Comparison of ENCODE assay signal across 8 cellular contexts in the genomic region with DNA sequence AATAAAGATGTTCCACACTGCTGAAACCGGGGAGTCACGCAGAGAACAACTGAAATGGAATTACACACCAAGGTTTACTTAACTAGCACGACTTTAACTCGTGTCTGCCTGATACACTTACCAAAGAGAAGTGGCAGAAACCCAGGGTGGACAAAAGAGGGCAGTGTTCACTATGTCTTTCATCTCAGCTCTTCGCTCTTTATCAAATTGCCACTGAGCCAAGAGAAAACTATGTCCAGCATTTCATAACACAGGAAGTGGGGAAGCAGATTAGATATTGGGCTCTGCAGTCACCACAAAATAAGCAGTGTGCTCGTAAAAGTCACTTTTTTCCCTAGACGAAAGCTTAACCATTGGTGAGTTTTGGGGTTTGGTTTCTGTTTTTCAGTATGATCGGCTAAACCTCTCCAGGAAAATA.
DNase-seq lines count a peak whose midpoint lies in the region; ATAC-seq, FAIRE-seq and TF ChIP-seq lines count a peak whose summit lies in the region.

No MANE protein-coding gene starts in this region.

- no peaks in the 10 kb centered on the region for H3K9me3 ChIP-seq in muscle layer of duodenum (ENCODE audit: control insufficient read depth in 1 of 2, low read length in 2 of 2)
- no peaks in the 10 kb centered on the region for H3K9me3 ChIP-seq in CD8-positive, alpha-beta T cell (ENCODE audit: low read length)

- peak overlapping the region; percentile 22 for H3K4me3 ChIP-seq in AG09309 (ENCODE audit: control insufficient read depth, low read depth, low read length)
- peak overlapping the region; percentile 34 to 41 for H3K4me3 ChIP-seq in muscle layer of duodenum (ENCODE audit: low read depth in 1 of 2, low read length in 2 of 2)
- no peak overlapping the region for H3K4me3 ChIP-seq in CD8-positive, alpha-beta T cell (ENCODE audit: low read depth, low read length)

- H3K4me3 Mint-ChIP-seq in CD8-positive, alpha-beta T cell: no peak overlapping the region

- DNase-seq in AG09309 (ENCODE audit: low read depth) (peak; percentile 94), GM12891 (ENCODE audit: insufficient read length, low spot score) (no peak), MV-4-11 (lab: John Stamatoyannopoulos, UW) (peak; percentile 93), erythroblast (lab: John Stamatoyannopoulos, UW) (peak; percentile 59 to 65)
- no peak for DNase-seq in effector CD8-positive, alpha-beta T cell (lab: John Stamatoyannopoulos, UW)
- no peak for DNase-seq in CD8-positive, alpha-beta T cell

- FAIRE-seq in GM12891 (lab: Jason Lieb, UNC): peak; percentile 72

- peak; percentile 75 for TF ChIP-seq CTCF in AG09309 (IDR thresholded peaks at IDR 0.05; ENCODE audit: control insufficient read depth, insufficient read depth, low read depth, low read length, missing control alignments)
- no peak for TF ChIP-seq CTCF in CD8-positive, alpha-beta T cell (IDR thresholded peaks at IDR 0.05)

- POLR2A ChIA-PET in CD8-positive, alpha-beta T cell (lab: Charles Lee): no interaction called here

- CTCF ChIA-PET in CD8-positive, alpha-beta T cell (lab: Charles Lee): interaction anchor here (0.9 to 4.6 kb wide), 10 partner anchors 11 to 328 kb away, joined by 3 to 45 read pairs (median 4); no protein-coding TSS in a partner anchor

- H3K27ac Mint-ChIP-seq in CD8-positive, alpha-beta T cell: no peak overlapping the region

- intact Hi-C loops in CD8-positive, alpha-beta T cell (cut with DNase I, micrococcal nuclease): loop anchor here in 1 of 2 experiments (1.0 kb wide), 1 partner anchor 326 kb away; no protein-coding TSS in a partner anchor

- no peaks in the 10 kb centered on the region for H3K9me3 Mint-ChIP-seq in CD8-positive, alpha-beta T cell

- peaks cover 13% of the 10 kb centered on the region for H3K4me1 Mint-ChIP-seq in CD8-positive, alpha-beta T cell (ENCODE audit: low read depth)

- H3K27me3 Mint-ChIP-seq in CD8-positive, alpha-beta T cell (ENCODE audit: low read depth): peaks cover 47% of the 10 kb centered on the region

- H3K36me3 ChIP-seq in muscle layer of duodenum (ENCODE audit: control insufficient read depth in 1 of 2, insufficient read depth in 2 of 2, low read length in 2 of 2): no peaks in the 10 kb centered on the region
- H3K36me3 ChIP-seq in CD8-positive, alpha-beta T cell (ENCODE audit: insufficient read depth, low read length): no peaks in the 10 kb centered on the region

- H3K36me3 Mint-ChIP-seq in CD8-positive, alpha-beta T cell: no peaks in the 10 kb centered on the region

- H3K27ac ChIP-seq in muscle layer of duodenum (ENCODE audit: low read length): peak overlapping the region; percentile 12
- no peak overlapping the region for H3K27ac ChIP-seq in CD8-positive, alpha-beta T cell (ENCODE audit: low read depth, low read length)

- ATAC-seq in SK-N-SH treated with all-trans-retinoic acid at 6 μM for 48 hours: peak; percentile 95
- ATAC-seq in CD8-positive, alpha-beta T cell: no peak

- H3K27me3 ChIP-seq in muscle layer of duodenum (ENCODE audit: low read depth, low read length): peaks cover 10% of the 10 kb centered on the region
- no peaks in the 10 kb centered on the region for H3K27me3 ChIP-seq in CD8-positive, alpha-beta T cell (ENCODE audit: insufficient read depth, low read length)

- TF ChIP-seq POLR2A in GM12891 (IDR thresholded peaks at IDR 0.05; ENCODE audit: low read depth, low read length) (no peak), erythroblast (IDR thresholded peaks at IDR 0.05; ENCODE audit: low read length) (no peak)

- peaks cover 6 to 8% of the 10 kb centered on the region in 2 donors for H3K4me1 ChIP-seq in muscle layer of duodenum (ENCODE audit: control insufficient read depth in 1 of 2, insufficient read depth in 2 of 2, low read length in 2 of 2)
- peaks cover 7% of the 10 kb centered on the region for H3K4me1 ChIP-seq in CD8-positive, alpha-beta T cell (ENCODE audit: insufficient read depth, low read length)

TF ChIP-seq in GM12891, 5 proteins besides CTCF, POLR2A, EP300 and RAD21:
- no peak for TF ChIP-seq SPI1 (IDR thresholded peaks at IDR 0.05; ENCODE audit: low read depth, low read length)
- TF ChIP-seq POU2F2 (IDR thresholded peaks at IDR 0.05; ENCODE audit: low read depth, low read length): no peak
- no peak for TF ChIP-seq PAX5 (IDR thresholded peaks at IDR 0.05; ENCODE audit: insufficient read depth, low read length, severe bottlenecking)
- TF ChIP-seq POLR2AphosphoS5 (IDR thresholded peaks at IDR 0.05; ENCODE audit: low read depth, low read length): no peak
- TF ChIP-seq TAF1 (IDR thresholded peaks at IDR 0.05; ENCODE audit: low read depth, low read length): no peak
TF ChIP-seq in GM12891: peak in this region for 0.

TF ChIP-seq in SK-N-SH treated with all-trans-retinoic acid at 6 μM for 48 hours, 23 proteins besides CTCF, POLR2A, EP300 and RAD21 (continues in another document):
- TF ChIP-seq ZNF8 (CRISPR knock-in tag; IDR thresholded peaks at IDR 0.05) (no peak), RARB (CRISPR knock-in tag; IDR thresholded peaks at IDR 0.05) (no peak), CSDC2 (CRISPR knock-in tag; IDR thresholded peaks at IDR 0.05) (no peak), BACH2 (CRISPR knock-in tag; IDR thresholded peaks at IDR 0.05; ENCODE audit: borderline replicate concordance) (no peak), ESRRG (CRISPR knock-in tag; IDR thresholded peaks at IDR 0.05) (no peak), TOX (CRISPR knock-in tag; IDR thresholded peaks at IDR 0.05; ENCODE audit: borderline replicate concordance) (no peak), TCF4 (CRISPR knock-in tag; IDR thresholded peaks at IDR 0.05; ENCODE audit: borderline replicate concordance) (no peak), ZNF565 (CRISPR knock-in tag; conservative IDR thresholded peaks at IDR 0.05; ENCODE audit: low read depth) (no peak), SNAI2 (CRISPR knock-in tag; IDR thresholded peaks at IDR 0.05) (no peak), ZC3H10 (CRISPR knock-in tag; IDR thresholded peaks at IDR 0.05) (no peak), ISL1 (CRISPR knock-in tag; IDR thresholded peaks at IDR 0.05) (no peak)
- TF ChIP-seq, protein P1, sequence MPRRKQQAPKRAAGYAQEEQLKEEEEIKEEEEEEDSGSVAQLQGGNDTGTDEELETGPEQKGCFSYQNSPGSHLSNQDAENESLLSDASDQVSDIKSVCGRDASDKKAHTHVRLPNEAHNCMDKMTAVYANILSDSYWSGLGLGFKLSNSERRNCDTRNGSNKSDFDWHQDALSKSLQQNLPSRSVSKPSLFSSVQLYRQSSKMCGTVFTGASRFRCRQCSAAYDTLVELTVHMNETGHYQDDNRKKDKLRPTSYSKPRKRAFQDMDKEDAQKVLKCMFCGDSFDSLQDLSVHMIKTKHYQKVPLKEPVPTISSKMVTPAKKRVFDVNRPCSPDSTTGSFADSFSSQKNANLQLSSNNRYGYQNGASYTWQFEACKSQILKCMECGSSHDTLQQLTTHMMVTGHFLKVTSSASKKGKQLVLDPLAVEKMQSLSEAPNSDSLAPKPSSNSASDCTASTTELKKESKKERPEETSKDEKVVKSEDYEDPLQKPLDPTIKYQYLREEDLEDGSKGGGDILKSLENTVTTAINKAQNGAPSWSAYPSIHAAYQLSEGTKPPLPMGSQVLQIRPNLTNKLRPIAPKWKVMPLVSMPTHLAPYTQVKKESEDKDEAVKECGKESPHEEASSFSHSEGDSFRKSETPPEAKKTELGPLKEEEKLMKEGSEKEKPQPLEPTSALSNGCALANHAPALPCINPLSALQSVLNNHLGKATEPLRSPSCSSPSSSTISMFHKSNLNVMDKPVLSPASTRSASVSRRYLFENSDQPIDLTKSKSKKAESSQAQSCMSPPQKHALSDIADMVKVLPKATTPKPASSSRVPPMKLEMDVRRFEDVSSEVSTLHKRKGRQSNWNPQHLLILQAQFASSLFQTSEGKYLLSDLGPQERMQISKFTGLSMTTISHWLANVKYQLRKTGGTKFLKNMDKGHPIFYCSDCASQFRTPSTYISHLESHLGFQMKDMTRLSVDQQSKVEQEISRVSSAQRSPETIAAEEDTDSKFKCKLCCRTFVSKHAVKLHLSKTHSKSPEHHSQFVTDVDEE (CRISPR knock-in tag; IDR thresholded peaks at IDR 0.05): no peak
- TF ChIP-seq, protein P2, sequence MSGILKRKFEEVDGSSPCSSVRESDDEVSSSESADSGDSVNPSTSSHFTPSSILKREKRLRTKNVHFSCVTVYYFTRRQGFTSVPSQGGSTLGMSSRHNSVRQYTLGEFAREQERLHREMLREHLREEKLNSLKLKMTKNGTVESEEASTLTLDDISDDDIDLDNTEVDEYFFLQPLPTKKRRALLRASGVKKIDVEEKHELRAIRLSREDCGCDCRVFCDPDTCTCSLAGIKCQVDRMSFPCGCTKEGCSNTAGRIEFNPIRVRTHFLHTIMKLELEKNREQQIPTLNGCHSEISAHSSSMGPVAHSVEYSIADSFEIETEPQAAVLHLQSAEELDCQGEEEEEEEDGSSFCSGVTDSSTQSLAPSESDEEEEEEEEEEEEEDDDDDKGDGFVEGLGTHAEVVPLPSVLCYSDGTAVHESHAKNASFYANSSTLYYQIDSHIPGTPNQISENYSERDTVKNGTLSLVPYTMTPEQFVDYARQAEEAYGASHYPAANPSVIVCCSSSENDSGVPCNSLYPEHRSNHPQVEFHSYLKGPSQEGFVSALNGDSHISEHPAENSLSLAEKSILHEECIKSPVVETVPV (CRISPR knock-in tag; IDR thresholded peaks at IDR 0.05): no peak
- TF ChIP-seq, protein P3, sequence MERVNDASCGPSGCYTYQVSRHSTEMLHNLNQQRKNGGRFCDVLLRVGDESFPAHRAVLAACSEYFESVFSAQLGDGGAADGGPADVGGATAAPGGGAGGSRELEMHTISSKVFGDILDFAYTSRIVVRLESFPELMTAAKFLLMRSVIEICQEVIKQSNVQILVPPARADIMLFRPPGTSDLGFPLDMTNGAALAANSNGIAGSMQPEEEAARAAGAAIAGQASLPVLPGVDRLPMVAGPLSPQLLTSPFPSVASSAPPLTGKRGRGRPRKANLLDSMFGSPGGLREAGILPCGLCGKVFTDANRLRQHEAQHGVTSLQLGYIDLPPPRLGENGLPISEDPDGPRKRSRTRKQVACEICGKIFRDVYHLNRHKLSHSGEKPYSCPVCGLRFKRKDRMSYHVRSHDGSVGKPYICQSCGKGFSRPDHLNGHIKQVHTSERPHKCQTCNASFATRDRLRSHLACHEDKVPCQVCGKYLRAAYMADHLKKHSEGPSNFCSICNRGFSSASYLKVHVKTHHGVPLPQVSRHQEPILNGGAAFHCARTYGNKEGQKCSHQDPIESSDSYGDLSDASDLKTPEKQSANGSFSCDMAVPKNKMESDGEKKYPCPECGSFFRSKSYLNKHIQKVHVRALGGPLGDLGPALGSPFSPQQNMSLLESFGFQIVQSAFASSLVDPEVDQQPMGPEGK (CRISPR knock-in tag; IDR thresholded peaks at IDR 0.05; ENCODE audit: borderline replicate concordance): no peak

Comparison
In these comparisons a context has a peak if more than half of its experiments do, and no peak if none do; other contexts are left out.
1. DNase-seq: peak in AG09309 (single experiment), MV-4-11 (single experiment) and erythroblast (2 of 2); none in GM12891 (single experiment), effector CD8-positive, alpha-beta T cell (single experiment) and CD8-positive, alpha-beta T cell (0 of 7).